In genomic region chr5:36686881-36687280, GRCh38 we compare ENCODE assay signal across 28 cellular contexts.
"Had no signal": no experiment of that assay in that cellular context is flagged by ENCODE, and none has a peak within 500 bp of the region (broad histone marks: within the 10 kb centered on the region; RNA-seq: fewer than 3 reads in every experiment).

No MANE protein-coding gene starts in this region.

- H3K27ac Mint-ChIP-seq: memory B cell, natural killer cell had no signal

- H3K36me3 Mint-ChIP-seq: memory B cell, natural killer cell had no signal

- DNase-seq: effector memory CD4-positive, alpha-beta T cell; erythroblast; esophagus squamous epithelium; foreskin melanocyte; glutamatergic neuron; heart right ventricle; hippocampal formation; left colon; left ventricle myocardium superior; natural killer cell; occipital lobe; ovary; posterior cingulate gyrus; psoas muscle; right cardiac atrium; sigmoid colon; stimulated activated CD4-positive, alpha-beta T cell treated with anti-CD3 and anti-CD28 coated beads, Interleukin-15, amount 100 ng/mL, for 24 hours; stimulated activated CD4-positive, alpha-beta T cell treated with anti-CD3 and anti-CD28 coated beads, Interleukin-2, amount 100 ng/mL, for 48 hours; stimulated activated CD8-positive, alpha-beta memory T cell treated with anti-CD3 and anti-CD28 coated beads, Interleukin-4, amount 100 ng/mL, for 48 hours; stimulated activated naive CD4-positive, alpha-beta T cell treated with Interleukin-2 at 50 U/mL for 16 hours; stomach; upper lobe of left lung had no signal

- H3K27me3 Mint-ChIP-seq: dendritic cell treated with granulocyte-macrophage colony-stimulating factor and Interleukin-4, amounts not matched to agents 40 ng/mL and 50 ng/mL, for 4 days; memory B cell had no signal

- H3K9me3 Mint-ChIP-seq: dendritic cell treated with granulocyte-macrophage colony-stimulating factor and Interleukin-4, amounts not matched to agents 40 ng/mL and 50 ng/mL, for 4 days; memory B cell; natural killer cell had no signal

- ATAC-seq: heart right ventricle, left colon, left ventricle myocardium superior, natural killer cell, psoas muscle, right cardiac atrium had no signal

- H3K4me3 ChIP-seq: esophagus squamous epithelium, heart right ventricle, lung, ovary, psoas muscle, sigmoid colon, skin epidermis, stomach, thoracic aorta, tibial nerve, upper lobe of left lung had no signal

- H3K9me3 ChIP-seq: esophagus squamous epithelium, heart right ventricle, ovary, psoas muscle, sigmoid colon, stomach, thoracic aorta, tibial nerve, upper lobe of left lung had no signal

- H3K36me3 ChIP-seq: ovary, sigmoid colon, stomach, thoracic aorta, tibial nerve, upper lobe of left lung had no signal

- H3K27ac ChIP-seq: esophagus squamous epithelium, heart right ventricle, ovary, psoas muscle, sigmoid colon, stomach, thoracic aorta had no signal

- H3K4me3 Mint-ChIP-seq: dendritic cell treated with granulocyte-macrophage colony-stimulating factor and Interleukin-4, amounts not matched to agents 40 ng/mL and 50 ng/mL, for 4 days; memory B cell; natural killer cell had no signal

- H3K27me3 ChIP-seq: esophagus squamous epithelium, ovary, sigmoid colon, tibial nerve, upper lobe of left lung had no signal
